ENCODE assay signal across 18 cellular contexts in the genomic region with DNA sequence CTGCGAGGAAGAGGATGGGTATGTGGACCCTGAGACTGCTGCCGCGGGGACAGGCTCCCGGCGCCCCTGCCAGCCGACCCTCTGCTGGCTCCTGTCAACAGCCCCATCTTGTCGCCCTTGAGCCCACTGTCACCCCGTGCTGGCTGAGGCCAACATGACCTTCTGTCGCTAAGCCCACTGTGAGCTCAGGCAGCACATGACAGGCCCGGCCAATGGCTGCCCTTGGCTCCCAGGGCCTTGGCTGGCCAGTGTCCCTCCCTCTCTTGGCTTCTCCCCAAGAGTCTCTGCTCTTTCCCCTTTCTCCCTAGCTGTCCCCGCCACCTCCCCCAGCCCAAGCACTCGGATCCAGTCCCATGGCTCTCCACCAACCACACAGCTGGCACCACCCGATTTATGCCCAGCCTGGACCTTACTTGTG. TPM values are rescaled to one million over a fixed set of nuclear protein-coding genes. Genes with fewer than 3 reads are reported as not detected.
DNase-seq lines count a peak whose midpoint lies in the region; ATAC-seq, FAIRE-seq and TF ChIP-seq lines count a peak whose summit lies in the region.
"Had no signal": no experiment of that assay in that cellular context is flagged by ENCODE, and none has a peak within 500 bp of the region (broad histone marks: within the 10 kb centered on the region; RNA-seq: fewer than 3 reads in every experiment).

No MANE protein-coding gene starts in this region.

- H3K4me1 Mint-ChIP-seq in T-helper 17 cell = peaks cover 13% of the 10 kb centered on the region

- H3K27ac ChIP-seq in left ventricle myocardium inferior (replicated peaks) = peak overlapping the region; percentile 72
- H3K27ac ChIP-seq in HepG2 (ENCODE audit: extremely low read length, insufficient read depth, low read length) = no peak overlapping the region
- no peak overlapping the region for H3K27ac ChIP-seq in trophoblast cell (ENCODE audit: low read depth, low read length)
- H3K27ac ChIP-seq: Peyer's patch had no signal

- no peak overlapping the region for H3K18ac ChIP-seq in trophoblast cell (ENCODE audit: low read length)

- no peak overlapping the region for H2BK120ac ChIP-seq in trophoblast cell (ENCODE audit: insufficient read depth, low read length, poor library complexity)

- no peak overlapping the region for H2AK5ac ChIP-seq in trophoblast cell (ENCODE audit: low read length)

- in situ Hi-C loops in HepG2 (cut with HindIII; ENCODE audit: extremely low pct_ligation_motif_present, low pct_unique_long_range_greater_than_20kb) = no loop called here

- no peak overlapping the region for H3K23ac ChIP-seq in trophoblast cell (ENCODE audit: low read length)

- H3K27ac Mint-ChIP-seq in T-helper 17 cell = no peak overlapping the region
- H3K27ac Mint-ChIP-seq: CD8-positive, alpha-beta T cell; HFFc6 had no signal

- peaks cover 46% of the 10 kb centered on the region for H3K36me3 ChIP-seq in left ventricle myocardium inferior
- H3K36me3 ChIP-seq in HepG2 (replicated peaks in 1 of 2; ENCODE audit: control insufficient read depth in 1 of 2, insufficient read depth in 2 of 2, low read length in 2 of 2) = peaks cover 31 to 58% of the 10 kb centered on the region in 2 experiments
- H3K36me3 ChIP-seq in trophoblast cell (ENCODE audit: control insufficient read depth in 1 of 2, insufficient read depth in 2 of 2, low read length in 2 of 2) = peaks cover 50 to 51% of the 10 kb centered on the region in 2 experiments

- ATAC-seq in left cardiac atrium (no peak), T-helper 17 cell (no peak), HepG2 (no peak), HG03025 (IDR thresholded peaks at IDR 0.05; ENCODE audit: low FRiP score, unreplicated experiment) (no peak)
- ATAC-seq: CD8-positive, alpha-beta T cell had no signal

- H3K36me3 Mint-ChIP-seq in T-helper 17 cell (ENCODE audit: low read depth) = no peaks in the 10 kb centered on the region

- TF ChIP-seq POLR2A in HepG2 (IDR thresholded peaks at IDR 0.05; ENCODE audit: insufficient read depth in 1 of 2, low read depth in 2 of 2, low read length in 2 of 2) = no peak

- H4K91ac ChIP-seq in trophoblast cell (ENCODE audit: low read depth, low read length) = peak overlapping the region; percentile 17

- FAIRE-seq in HepG2 (lab: Jason Lieb, UNC) = no peak
- no peak for FAIRE-seq in RCC 7860 (lab: Jason Lieb, UNC)
- FAIRE-seq: H1 had no signal

- CTCF ChIA-PET in HepG2 (lab: Yijun Ruan, JAX; ENCODE audit: low intra/inter-chr PET ratio, low total read pairs) = no interaction called here

- TF ChIP-seq CTCF in left ventricle myocardium inferior (IDR thresholded peaks at IDR 0.05; ENCODE audit: borderline replicate concordance) (no peak), HepG2 (CRISPR knock-in tag; IDR thresholded peaks at IDR 0.05) (no peak)

- no peaks in the 10 kb centered on the region for H4K20me1 ChIP-seq in HepG2 (ENCODE audit: insufficient read depth, low read length)

- H3K4me3 Mint-ChIP-seq in T-helper 17 cell = peak overlapping the region; percentile 36
- H3K4me3 Mint-ChIP-seq: B cell; CD8-positive, alpha-beta T cell; HFFc6 had no signal

- DNase-seq in left ventricle myocardium inferior (peak; percentile 41), left cardiac atrium (no peak), T-helper 17 cell (no peak), HepG2 (ENCODE audit: low spot score) (no peak), trophoblast cell (no peak), RCC 7860 (ENCODE audit: low spot score) (no peak), AG08395 (ENCODE audit: low spot score) (no peak)
- DNase-seq: ACHN; CD8-positive, alpha-beta T cell; HFFc6; NCI-H1417 treated with DMSO at 0.1 percent for 48 hours; NCI-H2029; NCI-H2171 treated with DMSO at 0.1 percent for 48 hours; NCI-H510A; Peyer's patch had no signal

- no peak for TF ChIP-seq RAD21 in HepG2 (CRISPR knock-in tag; IDR thresholded peaks at IDR 0.05)

- TF ChIP-seq EP300 in HepG2 (IDR thresholded peaks at IDR 0.05; ENCODE audit: low read depth in 2 of 2, low read length in 2 of 2) = no peak
- no peak for TF ChIP-seq EP300 in HepG2 (CRISPR knock-in tag; IDR thresholded peaks at IDR 0.05; ENCODE audit: borderline replicate concordance)

- intact Hi-C loops in left ventricle myocardium inferior (cut with micrococcal nuclease) (no loop called here), left cardiac atrium (cut with DNase I) (no loop called here), HepG2 (cut with micrococcal nuclease; ENCODE audit: unreplicated experiment) (no loop called here)

- H3K9me3 ChIP-seq in left ventricle myocardium inferior (replicated peaks) = no peaks in the 10 kb centered on the region
- H3K9me3 ChIP-seq in T-helper 17 cell (ENCODE audit: control insufficient read depth, low read length, poor library complexity, severe bottlenecking) = no peaks in the 10 kb centered on the region
- H3K9me3 ChIP-seq in HepG2 (ENCODE audit: low read length) = no peaks in the 10 kb centered on the region
- no peaks in the 10 kb centered on the region for H3K9me3 ChIP-seq in trophoblast cell (ENCODE audit: insufficient read depth, low read depth, low read length)
- H3K9me3 ChIP-seq: Peyer's patch had no signal

- H2BK12ac ChIP-seq in trophoblast cell (ENCODE audit: low read length) = no peak overlapping the region

- H3K4me1 ChIP-seq in left ventricle myocardium inferior (peaks cover 49% of the 10 kb centered on the region), HepG2 (ENCODE audit: insufficient read depth, low read length) (peaks cover 23% of the 10 kb centered on the region), trophoblast cell (ENCODE audit: control insufficient read depth in 1 of 2, insufficient read depth in 2 of 2, low read length in 2 of 2) (peaks cover 15 to 20% of the 10 kb centered on the region in 2 experiments)

- H3K27me3 ChIP-seq in left ventricle myocardium inferior (ENCODE audit: low read depth) (no peaks in the 10 kb centered on the region), HepG2 (ENCODE audit: control insufficient read depth in 1 of 2, insufficient read depth in 2 of 2, low read length in 2 of 2) (no peaks in the 10 kb centered on the region), trophoblast cell (ENCODE audit: insufficient read depth, low read length) (no peaks in the 10 kb centered on the region)
- H3K27me3 ChIP-seq: Peyer's patch had no signal

- no peak overlapping the region for H2BK5ac ChIP-seq in trophoblast cell (ENCODE audit: low read depth, low read length, poor library complexity)

- peaks cover 12% of the 10 kb centered on the region for H3K79me1 ChIP-seq in trophoblast cell (ENCODE audit: low read length)

- H2AFZ ChIP-seq in HepG2 (ENCODE audit: low read length) = no peak overlapping the region
- no peak overlapping the region for H2AFZ ChIP-seq in trophoblast cell (ENCODE audit: insufficient read depth, low read length, poor library complexity)

- peaks cover 17% of the 10 kb centered on the region for H3K79me2 ChIP-seq in HepG2 (ENCODE audit: insufficient read depth, low read length)
- H3K79me2 ChIP-seq in trophoblast cell (ENCODE audit: control insufficient read depth, insufficient read depth, low read length, poor library complexity) = peaks cover 9% of the 10 kb centered on the region

- BruUV-seq in HepG2 (replicated peaks; lab: Mats Ljungman, UMichigan) = no TSS peak

- H3K27me3 Mint-ChIP-seq in T-helper 17 cell = no peaks in the 10 kb centered on the region
- H3K27me3 Mint-ChIP-seq: B cell had no signal

- WGBS in HepG2 (ENCODE audit: low lambda C conversion rate) = 87% methylated on average over 5 of the region's 13 CpGs
- WGBS in trophoblast cell (ENCODE audit: extremely low coverage, insufficient coverage, insufficient read length) = no CpG with 5 or more reads among the region's 13 CpGs

- H3K4me3 ChIP-seq in left ventricle myocardium inferior (peak overlapping the region; percentile 55), HepG2 (replicated peaks in 1 of 3; ENCODE audit: insufficient read depth in 1 of 3, low read depth in 2 of 3, low read length in 3 of 3) (no peak overlapping the region), trophoblast cell (ENCODE audit: low read depth, low read length) (no peak overlapping the region)
- H3K4me3 ChIP-seq: Peyer's patch had no signal

- no peak overlapping the region for H4K8ac ChIP-seq in trophoblast cell (ENCODE audit: low read depth, low read length)

- POLR2A ChIA-PET in HepG2 (lab: Yijun Ruan, JAX) = interaction anchor here (1.1 kb wide), 1 partner anchor 17 kb away, joined by 5 read pairs; a partner anchor contains a TSS

- no peak overlapping the region for H4K12ac ChIP-seq in trophoblast cell (ENCODE audit: low read depth, low read length)

- no peak overlapping the region for H3K14ac ChIP-seq in trophoblast cell (ENCODE audit: low read length)

- H3K4me2 ChIP-seq in HepG2 (ENCODE audit: low read depth, low read length) (no peak overlapping the region), trophoblast cell (ENCODE audit: low read length) (no peak overlapping the region)

- H3K4ac ChIP-seq in trophoblast cell (ENCODE audit: low read depth, low read length) = no peak overlapping the region

- H3K9ac ChIP-seq in HepG2 (ENCODE audit: insufficient read depth, low read depth, low read length) (no peak overlapping the region), trophoblast cell (ENCODE audit: low read length) (no peak overlapping the region)

RNA-seq across cellular contexts. Expression of a gene that starts 3.5 kb away (rescaled TPM):
- 15.8 TPM for total RNA-seq in left ventricle myocardium inferior
- total RNA-seq in left cardiac atrium = 10 to 100 TPM; 12.3 to 14.5 TPM
- total RNA-seq in T-helper 17 cell = 1 to 10 TPM; 7.3 to 8.3 TPM
- 38.3 and 39.6 TPM in 2 replicates for total RNA-seq in HepG2 (2016; rRNA removed; fragmentation: Illumina TruSeq; extraction: Trizol)
- total RNA-seq in HepG2 (2016; cell fraction: cytosol; rRNA removed; fragmentation: Illumina TruSeq; extraction: Trizol; ENCODE audit: low read depth) = 20.2 and 25.8 TPM in 2 replicates
- total RNA-seq in HepG2 (2016; cell fraction: insoluble cytoplasmic fraction; rRNA removed; fragmentation: Illumina TruSeq; extraction: Trizol) = 37.8 and 38.9 TPM in 2 replicates
- 53.4 and 59.7 TPM in 2 replicates for total RNA-seq in HepG2 (2016; cell fraction: membrane; rRNA removed; fragmentation: Illumina TruSeq; extraction: Trizol)
- total RNA-seq in HepG2 (2016; cell fraction: nucleus; rRNA removed; fragmentation: Illumina TruSeq; extraction: Trizol) = 27.1 and 27.5 TPM in 2 replicates
- 16.1 and 21.0 TPM in 2 replicates for polyA plus RNA-seq in HepG2 (2011; rRNA removed)
- polyA plus RNA-seq in HepG2 (2011; cell fraction: cytosol; rRNA removed) = 16.3 and 20.9 TPM in 2 replicates
- 49.0 and 57.5 TPM in 2 replicates for polyA plus RNA-seq in HepG2 (2011; cell fraction: nucleus; rRNA removed)
- polyA plus RNA-seq in HepG2 (2012) = 13.3 and 14.5 TPM in 2 replicates
- polyA plus RNA-seq in HepG2 (2016; cell fraction: cytosol; fragmentation: Illumina TruSeq; extraction: Trizol; ENCODE audit: low read depth) = 27.1 and 37.0 TPM in 2 replicates
- polyA plus RNA-seq in HepG2 (2016; cell fraction: insoluble cytoplasmic fraction; fragmentation: Illumina TruSeq; extraction: Trizol; ENCODE audit: low read depth) = 36.5 and 40.8 TPM in 2 replicates
- polyA plus RNA-seq in HepG2 (2016; cell fraction: membrane; fragmentation: Illumina TruSeq; extraction: Trizol; ENCODE audit: low read depth) = 47.4 and 49.9 TPM in 2 replicates
- polyA plus RNA-seq in HepG2 (2016; cell fraction: nucleus; fragmentation: Illumina TruSeq; extraction: Trizol; ENCODE audit: insufficient read depth, low read depth) = 44.7 and 46.3 TPM in 2 replicates
- 15.3 and 46.5 TPM in 2 replicates for polyA minus RNA-seq in HepG2 (2011; rRNA and poly(A)+ RNA removed; ENCODE audit: low replicate concordance)
- 9.7 and 12.0 TPM in 2 replicates for polyA minus RNA-seq in HepG2 (2011; cell fraction: cytosol; rRNA and poly(A)+ RNA removed)
- 18.4 and 20.1 TPM in 2 replicates for polyA minus RNA-seq in HepG2 (2011; cell fraction: nucleus; rRNA and poly(A)+ RNA removed)
- polyA plus RNA-seq in trophoblast cell (2013) = 9.4 and 9.5 TPM in 2 replicates

RNA-seq across cellular contexts. Expression of a gene that starts 17.2 kb away (rescaled TPM):
- total RNA-seq in left ventricle myocardium inferior (80.5 TPM), left cardiac atrium (100 to 1,000 TPM in 1 of 2 donors, 10 to 100 TPM in 1; 96.2 to 105 TPM), T-helper 17 cell (10 to 100 TPM; 68.4 to 70.0 TPM), HepG2 (2016; rRNA removed; fragmentation: Illumina TruSeq; extraction: Trizol) (83.9 and 128 TPM in 2 replicates)
- total RNA-seq in HepG2 (2016; cell fraction: cytosol; rRNA removed; fragmentation: Illumina TruSeq; extraction: Trizol; ENCODE audit: low read depth) = 51.3 and 72.8 TPM in 2 replicates
- total RNA-seq in HepG2 (2016; cell fraction: insoluble cytoplasmic fraction; rRNA removed; fragmentation: Illumina TruSeq; extraction: Trizol) = 89.5 and 137 TPM in 2 replicates
- 77.4 and 86.1 TPM in 2 replicates for total RNA-seq in HepG2 (2016; cell fraction: membrane; rRNA removed; fragmentation: Illumina TruSeq; extraction: Trizol)
- total RNA-seq in HepG2 (2016; cell fraction: nucleus; rRNA removed; fragmentation: Illumina TruSeq; extraction: Trizol) = 76.0 and 95.5 TPM in 2 replicates
- 135 and 164 TPM in 2 replicates for polyA plus RNA-seq in HepG2 (2011; rRNA removed)
- 82.7 and 131 TPM in 2 replicates for polyA plus RNA-seq in HepG2 (2011; cell fraction: cytosol; rRNA removed)
- polyA plus RNA-seq in HepG2 (2011; cell fraction: nucleus; rRNA removed) = 155 and 197 TPM in 2 replicates
- 64.5 and 73.8 TPM in 2 replicates for polyA plus RNA-seq in HepG2 (2012)
- 84.3 and 98.6 TPM in 2 replicates for polyA plus RNA-seq in HepG2 (2016; cell fraction: cytosol; fragmentation: Illumina TruSeq; extraction: Trizol; ENCODE audit: low read depth)
- polyA plus RNA-seq in HepG2 (2016; cell fraction: insoluble cytoplasmic fraction; fragmentation: Illumina TruSeq; extraction: Trizol; ENCODE audit: low read depth) = 87.8 and 97.0 TPM in 2 replicates
- 69.1 and 85.3 TPM in 2 replicates for polyA plus RNA-seq in HepG2 (2016; cell fraction: membrane; fragmentation: Illumina TruSeq; extraction: Trizol; ENCODE audit: low read depth)
- polyA plus RNA-seq in HepG2 (2016; cell fraction: nucleus; fragmentation: Illumina TruSeq; extraction: Trizol; ENCODE audit: insufficient read depth, low read depth) = 191 and 194 TPM in 2 replicates
- 95.9 and 234 TPM in 2 replicates for polyA minus RNA-seq in HepG2 (2011; rRNA and poly(A)+ RNA removed; ENCODE audit: low replicate concordance)
- 32.9 and 45.5 TPM in 2 replicates for polyA minus RNA-seq in HepG2 (2011; cell fraction: cytosol; rRNA and poly(A)+ RNA removed)
- 23.3 and 29.3 TPM in 2 replicates for polyA minus RNA-seq in HepG2 (2011; cell fraction: nucleus; rRNA and poly(A)+ RNA removed)
- polyA plus RNA-seq in trophoblast cell (2013) = 186 and 190 TPM in 2 replicates

RNA-seq across cellular contexts. Expression of a gene that starts 17.5 kb away (rescaled TPM):
- total RNA-seq in left ventricle myocardium inferior = 4.5 TPM
- total RNA-seq in left cardiac atrium = 1 to 10 TPM; 3.7 to 4.9 TPM
- total RNA-seq in T-helper 17 cell = 1 to 10 TPM; 7.0 to 8.4 TPM
- total RNA-seq in HepG2 (2016; rRNA removed; fragmentation: Illumina TruSeq; extraction: Trizol) = 3.9 and 6.5 TPM in 2 replicates
- 1.5 and 2.2 TPM in 2 replicates for total RNA-seq in HepG2 (2016; cell fraction: cytosol; rRNA removed; fragmentation: Illumina TruSeq; extraction: Trizol; ENCODE audit: low read depth)
- 3.5 and 5.4 TPM in 2 replicates for total RNA-seq in HepG2 (2016; cell fraction: insoluble cytoplasmic fraction; rRNA removed; fragmentation: Illumina TruSeq; extraction: Trizol)
- total RNA-seq in HepG2 (2016; cell fraction: membrane; rRNA removed; fragmentation: Illumina TruSeq; extraction: Trizol) = 1.7 and 1.8 TPM in 2 replicates
- total RNA-seq in HepG2 (2016; cell fraction: nucleus; rRNA removed; fragmentation: Illumina TruSeq; extraction: Trizol) = 6.4 and 6.8 TPM in 2 replicates
- 2.6 and 3.1 TPM in 2 replicates for polyA plus RNA-seq in HepG2 (2011; rRNA removed)
- polyA plus RNA-seq in HepG2 (2011; cell fraction: cytosol; rRNA removed) = 2.5 and 3.1 TPM in 2 replicates
- 7.8 and 8.8 TPM in 2 replicates for polyA plus RNA-seq in HepG2 (2011; cell fraction: nucleus; rRNA removed)
- 1.3 and 1.7 TPM in 2 replicates for polyA plus RNA-seq in HepG2 (2012)
- polyA plus RNA-seq in HepG2 (2016; cell fraction: cytosol; fragmentation: Illumina TruSeq; extraction: Trizol; ENCODE audit: low read depth) = 0.84 and 1.9 TPM in 2 replicates
- 2.3 and 3.3 TPM in 2 replicates for polyA plus RNA-seq in HepG2 (2016; cell fraction: insoluble cytoplasmic fraction; fragmentation: Illumina TruSeq; extraction: Trizol; ENCODE audit: low read depth)
- 0.73 and 1.3 TPM in 2 replicates for polyA plus RNA-seq in HepG2 (2016; cell fraction: membrane; fragmentation: Illumina TruSeq; extraction: Trizol; ENCODE audit: low read depth)
- 8.2 and 9.2 TPM in 2 replicates for polyA plus RNA-seq in HepG2 (2016; cell fraction: nucleus; fragmentation: Illumina TruSeq; extraction: Trizol; ENCODE audit: insufficient read depth, low read depth)
- 6.7 and 28.4 TPM in 2 replicates for polyA minus RNA-seq in HepG2 (2011; rRNA and poly(A)+ RNA removed; ENCODE audit: low replicate concordance)
- 1.3 and 3.0 TPM in 2 replicates for polyA minus RNA-seq in HepG2 (2011; cell fraction: cytosol; rRNA and poly(A)+ RNA removed)
- 7.5 and 8.9 TPM in 2 replicates for polyA minus RNA-seq in HepG2 (2011; cell fraction: nucleus; rRNA and poly(A)+ RNA removed)
- 3.2 and 3.5 TPM in 2 replicates for polyA plus RNA-seq in trophoblast cell (2013)
